ENCODE assay signal across 15 cellular contexts in the genomic region with DNA sequence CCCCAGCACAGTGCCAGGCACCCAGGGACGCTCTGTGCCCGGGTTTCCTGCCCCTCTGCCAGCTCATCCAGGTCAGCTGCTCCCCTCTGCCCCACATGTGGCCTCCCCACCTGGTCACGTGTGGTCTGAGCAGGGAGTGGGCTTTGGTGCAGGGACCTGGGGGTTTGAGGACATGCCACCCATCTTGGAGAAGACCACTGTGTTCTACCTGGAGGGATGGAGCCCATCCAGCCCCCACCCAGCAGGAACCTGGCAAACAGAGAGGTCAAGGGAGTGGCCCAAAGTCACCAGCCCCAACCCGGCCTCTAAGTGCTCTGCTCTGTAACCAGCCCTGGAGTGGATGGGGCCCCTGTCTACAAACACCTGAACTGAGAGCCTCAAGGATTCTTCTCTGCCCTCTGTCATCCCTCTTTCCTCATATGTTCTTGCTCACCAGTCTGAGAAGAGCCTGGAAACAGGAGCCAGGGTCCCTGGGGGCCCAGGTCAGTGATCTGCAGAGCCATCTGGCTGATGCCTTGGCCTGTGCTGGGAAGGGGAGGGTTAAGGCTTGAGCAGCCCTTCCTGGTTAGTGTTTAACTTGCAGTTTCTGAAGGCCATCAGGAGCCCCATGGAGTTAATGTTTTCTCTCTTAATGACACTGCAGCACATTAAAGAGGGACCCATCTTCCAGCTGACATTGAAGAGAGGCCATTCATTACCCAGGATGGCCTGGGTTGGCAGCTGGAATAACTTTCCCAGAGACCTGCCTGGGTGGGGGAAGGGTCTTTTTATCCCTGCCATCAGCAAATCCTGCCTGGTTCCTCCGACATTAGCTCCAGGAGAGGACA.
DNase-seq lines count a peak whose midpoint lies in the region; ATAC-seq, FAIRE-seq and TF ChIP-seq lines count a peak whose summit lies in the region.
"Had no signal": no experiment of that assay in that cellular context is flagged by ENCODE, and none has a peak within 500 bp of the region (broad histone marks: within the 10 kb centered on the region; RNA-seq: fewer than 3 reads in every experiment).

No MANE protein-coding gene starts in this region.

- no peak overlapping the region for H3K4me3 ChIP-seq in neuronal stem cell (ENCODE audit: low read length in 2 of 2)
- H3K4me3 ChIP-seq: body of pancreas, lung had no signal

- H4K8ac ChIP-seq in neuronal stem cell (ENCODE audit: low read depth, low read length), result no peak overlapping the region

- H3K36me3 ChIP-seq in neuronal stem cell (replicated peaks in 1 of 2; ENCODE audit: control insufficient read depth in 2 of 2, insufficient read depth in 2 of 2, low read length in 2 of 2), result no peaks in the 10 kb centered on the region

- no peak overlapping the region for H3K27ac ChIP-seq in neuronal stem cell (replicated peaks; ENCODE audit: low read length)
- H3K27ac ChIP-seq: body of pancreas had no signal

- peak overlapping the region; percentile 69 for H3K18ac ChIP-seq in neuronal stem cell (ENCODE audit: low read length)

- no peak overlapping the region for H3K9ac ChIP-seq in neuronal stem cell (ENCODE audit: low read depth, low read length, poor library complexity)

- peak overlapping the region; percentile 10 for H2BK5ac ChIP-seq in neuronal stem cell (ENCODE audit: low read length)

- H3K4me3 Mint-ChIP-seq in WTC11, result no peak overlapping the region
- H3K4me3 Mint-ChIP-seq: CD14-positive monocyte had no signal

- H3K27ac Mint-ChIP-seq in WTC11, result no peak overlapping the region

- peaks cover 5% of the 10 kb centered on the region for H3K9me3 Mint-ChIP-seq in WTC11

- H3K27me3 Mint-ChIP-seq in WTC11 (ENCODE audit: low read depth), result peaks cover 2% of the 10 kb centered on the region; the same call in 1 of the 2 replicates

- peak; percentile 88 for FAIRE-seq in GM19239 (lab: Jason Lieb, UNC)
- FAIRE-seq: GM12892 had no signal

- peak; percentile 60 for ATAC-seq in WTC11
- ATAC-seq in HG03025 (IDR thresholded peaks at IDR 0.05; ENCODE audit: low FRiP score, unreplicated experiment), result no peak
- ATAC-seq: body of pancreas had no signal

- H2AFZ ChIP-seq in neuronal stem cell (ENCODE audit: low read length), result no peak overlapping the region

- no peak overlapping the region for H2BK120ac ChIP-seq in neuronal stem cell (ENCODE audit: low read depth, low read length)

- no peak overlapping the region for H3K4me2 ChIP-seq in neuronal stem cell (ENCODE audit: insufficient read depth, low read length, poor library complexity, severe bottlenecking)

- H3K79me1 ChIP-seq in neuronal stem cell (ENCODE audit: low read depth, low read length), result no peaks in the 10 kb centered on the region

- peaks cover under 1% of the 10 kb centered on the region; the same call in 1 of the 2 replicates for H3K36me3 Mint-ChIP-seq in WTC11
- H3K36me3 Mint-ChIP-seq: CD14-positive monocyte had no signal

- H3K27me3 ChIP-seq in neuronal stem cell (ENCODE audit: control insufficient read depth in 3 of 3, insufficient read depth in 3 of 3, low read depth in 1 of 3, low read length in 3 of 3), result peaks cover 0 to 27% (median 0%) of the 10 kb centered on the region in 3 experiments
- H3K27me3 ChIP-seq: body of pancreas had no signal

- peaks cover 36% of the 10 kb centered on the region for H3K4me1 Mint-ChIP-seq in WTC11
- H3K4me1 Mint-ChIP-seq: CD14-positive monocyte had no signal

- POLR2A ChIA-PET in WTC11 (lab: Charles Lee), result no interaction called here

- H2BK12ac ChIP-seq in neuronal stem cell (ENCODE audit: low read length), result no peak overlapping the region

- peak overlapping the region; percentile 76 for H3K4ac ChIP-seq in neuronal stem cell (ENCODE audit: low read length)

- no peak overlapping the region for H3K14ac ChIP-seq in neuronal stem cell (ENCODE audit: low read length)

- no peaks in the 10 kb centered on the region for H3K9me3 ChIP-seq in neuronal stem cell (replicated peaks in 1 of 2; ENCODE audit: control insufficient read depth in 2 of 2, insufficient read depth in 1 of 2, low read depth in 1 of 2, low read length in 2 of 2)
- H3K9me3 ChIP-seq: body of pancreas had no signal

- no peak overlapping the region for H2BK15ac ChIP-seq in neuronal stem cell (ENCODE audit: low read length)

- peak overlapping the region; percentile 29 for H3K23ac ChIP-seq in neuronal stem cell (ENCODE audit: low read depth, low read length, poor library complexity)

- H4K91ac ChIP-seq in neuronal stem cell (ENCODE audit: low read depth, low read length, poor library complexity), result no peak overlapping the region

- peaks cover 0 to 2% of the 10 kb centered on the region in 2 donors for H3K4me1 ChIP-seq in neuronal stem cell (ENCODE audit: control insufficient read depth in 2 of 2, insufficient read depth in 1 of 2, low read depth in 1 of 2, low read length in 2 of 2)

- DNase-seq in GM19239 (ENCODE audit: insufficient read length, low spot score) (no peak), NCI-H2227 (lab: John Stamatoyannopoulos, UW; ENCODE audit: unreplicated experiment) (peak; percentile 85), WTC11 (ENCODE audit: low spot score) (no peak), neuronal stem cell (ENCODE audit: low spot score) (no peak), T-helper 9 cell (no peak), NCI-H1930 (lab: John Stamatoyannopoulos, UW) (no peak)
- DNase-seq: activated naive CD4-positive, alpha-beta T cell treated with anti-CD3 and anti-CD28 coated beads, Interleukin-2, amount 50 U/mL, for 16 hours; body of pancreas; MV-4-11; stimulated activated CD4-positive, alpha-beta T cell treated with anti-CD3 and anti-CD28 coated beads, Interleukin-4, amount 100 ng/mL, for 24 hours; trophoblast cell had no signal

- CTCF ChIA-PET in WTC11 (lab: Charles Lee), result interaction anchor here (1.1 to 1.8 kb wide), 3 partner anchors 27 to 232 kb away, joined by 3 to 5 read pairs (median 4); no protein-coding TSS in a partner anchor

- H2AK5ac ChIP-seq in neuronal stem cell (ENCODE audit: low read depth, low read length), result peak overlapping the region; percentile 34

- TF ChIP-seq CTCF in WTC11 (IDR thresholded peaks at IDR 0.05), result no peak

- WGBS in neuronal stem cell (ENCODE audit: extremely low coverage in 2 of 2, insufficient read length in 2 of 2, insufficient replicate concordance in 1 of 2), 2 donors, result no CpG with 5 or more reads among the region's 5 CpGs

TF ChIP-seq in WTC11, 78 proteins besides CTCF, POLR2A, EP300 and RAD21:
- TF ChIP-seq, protein P1, sequence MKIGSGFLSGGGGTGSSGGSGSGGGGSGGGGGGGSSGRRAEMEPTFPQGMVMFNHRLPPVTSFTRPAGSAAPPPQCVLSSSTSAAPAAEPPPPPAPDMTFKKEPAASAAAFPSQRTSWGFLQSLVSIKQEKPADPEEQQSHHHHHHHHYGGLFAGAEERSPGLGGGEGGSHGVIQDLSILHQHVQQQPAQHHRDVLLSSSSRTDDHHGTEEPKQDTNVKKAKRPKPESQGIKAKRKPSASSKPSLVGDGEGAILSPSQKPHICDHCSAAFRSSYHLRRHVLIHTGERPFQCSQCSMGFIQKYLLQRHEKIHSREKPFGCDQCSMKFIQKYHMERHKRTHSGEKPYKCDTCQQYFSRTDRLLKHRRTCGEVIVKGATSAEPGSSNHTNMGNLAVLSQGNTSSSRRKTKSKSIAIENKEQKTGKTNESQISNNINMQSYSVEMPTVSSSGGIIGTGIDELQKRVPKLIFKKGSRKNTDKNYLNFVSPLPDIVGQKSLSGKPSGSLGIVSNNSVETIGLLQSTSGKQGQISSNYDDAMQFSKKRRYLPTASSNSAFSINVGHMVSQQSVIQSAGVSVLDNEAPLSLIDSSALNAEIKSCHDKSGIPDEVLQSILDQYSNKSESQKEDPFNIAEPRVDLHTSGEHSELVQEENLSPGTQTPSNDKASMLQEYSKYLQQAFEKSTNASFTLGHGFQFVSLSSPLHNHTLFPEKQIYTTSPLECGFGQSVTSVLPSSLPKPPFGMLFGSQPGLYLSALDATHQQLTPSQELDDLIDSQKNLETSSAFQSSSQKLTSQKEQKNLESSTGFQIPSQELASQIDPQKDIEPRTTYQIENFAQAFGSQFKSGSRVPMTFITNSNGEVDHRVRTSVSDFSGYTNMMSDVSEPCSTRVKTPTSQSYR (CRISPR knock-in tag; IDR thresholded peaks at IDR 0.05), result 0 out of 2 replicates have a peak, but pooled peaks have one; percentile 27
- TF ChIP-seq ZNF232 (CRISPR knock-in tag; IDR thresholded peaks at IDR 0.05), result no peak
